Comparison of ENCODE assay signal across 8 cellular contexts in genomic region chr6:35342258-35343091, GRCh38. TPM values are rescaled to one million over a fixed set of nuclear protein-coding genes. Genes with fewer than 3 reads are reported as not detected.
DNase-seq lines count a peak whose midpoint lies in the region; ATAC-seq and TF ChIP-seq lines count a peak whose summit lies in the region.

Gene PPARD (plus strand): TSS chr6:35342558. CDS start chr6:35411088, 68,530 bp downstream.

- peak within 1 kb of the TSS; percentile 82 for H3K4me3 ChIP-seq in GM23338
- peak within 1 kb of the TSS; percentile 86 for H3K4me3 ChIP-seq in fibroblast of mammary gland (ENCODE audit: control insufficient read depth, low read depth, low read length)

- H3K4me1 Mint-ChIP-seq in GM23338: peaks cover 16% of the 10 kb centered on the region
- H3K4me1 Mint-ChIP-seq in natural killer cell treated with Interleukin-12 subunit alpha and Interleukin-12 subunit beta and Interleukin-15 and Interleukin-18, amount 100 ng/mL, for 72 hours (ENCODE audit: low read depth in 2 of 2): peaks cover 28 to 37% of the 10 kb centered on the region in 2 donors

- H3K27me3 Mint-ChIP-seq in GM23338 (ENCODE audit: insufficient read depth, low read depth, poor library complexity): peaks cover 5% of the 10 kb centered on the region
- H3K27me3 Mint-ChIP-seq in natural killer cell treated with Interleukin-12 subunit alpha and Interleukin-12 subunit beta and Interleukin-15 and Interleukin-18, amount 100 ng/mL, for 72 hours: no peaks in the 10 kb centered on the region

- H3K36me3 ChIP-seq in GM23338 (ENCODE audit: insufficient read depth): no peaks in the 10 kb centered on the region

- no peak within 1 kb of the TSS for H3K27ac Mint-ChIP-seq in GM23338
- peak within 1 kb of the TSS; percentile 57 to 85 for H3K27ac Mint-ChIP-seq in natural killer cell treated with Interleukin-12 subunit alpha and Interleukin-12 subunit beta and Interleukin-15 and Interleukin-18, amount 100 ng/mL, for 72 hours

- no peaks in the 10 kb centered on the region for H3K27me3 ChIP-seq in GM23338 (ENCODE audit: insufficient read depth)

- peak; percentile 91 for ATAC-seq in GM23338
- ATAC-seq in natural killer cell treated with Interleukin-12 subunit alpha and Interleukin-12 subunit beta and Interleukin-15 and Interleukin-18, amount 100 ng/mL, for 72 hours: peak; percentile 100
- peak; percentile 99 for ATAC-seq in stimulated activated naive CD8-positive, alpha-beta T cell treated with anti-CD3 and anti-CD28 coated beads, Interleukin-15, Interleukin-2, amounts not matched to agents 100 U/mL and 50 U/mL, for 24 hours

- peak within 1 kb of the TSS; percentile 85 for H3K4me2 ChIP-seq in GM23338

- DNase-seq in EL: peak; percentile 96
- DNase-seq in GM23338 (ENCODE audit: low spot score): peak; percentile 97
- DNase-seq in LHCN-M2 (ENCODE audit: low read depth): peak; percentile 93
- peak; percentile 93 for DNase-seq in RPMI7951 (ENCODE audit: low read depth)
- DNase-seq in activated T-helper 1 cell treated with anti-CD3 and anti-CD28 coated beads, Interleukin-2, amount 50 U/mL, for 16 hours (ENCODE audit: low read depth in 1 of 2, low spot score in 1 of 2): peak; percentile 97
- DNase-seq in fibroblast of mammary gland (ENCODE audit: low read depth): peak; percentile 90
- DNase-seq in natural killer cell treated with Interleukin-12 subunit alpha and Interleukin-12 subunit beta and Interleukin-15 and Interleukin-18, amount 100 ng/mL, for 72 hours (ENCODE audit: low spot score): peak; percentile 98
- DNase-seq in stimulated activated naive CD8-positive, alpha-beta T cell treated with anti-CD3 and anti-CD28 coated beads, Interleukin-15, Interleukin-2, amounts not matched to agents 100 U/mL and 50 U/mL, for 24 hours: peak; percentile 99

- H3K9me2 ChIP-seq in GM23338 (ENCODE audit: insufficient read depth): no peaks in the 10 kb centered on the region

- peak within 1 kb of the TSS; percentile 80 for H2AFZ ChIP-seq in GM23338

- no peak within 1 kb of the TSS for H3K27ac ChIP-seq in GM23338 (ENCODE audit: low read depth)

- no peaks in the 10 kb centered on the region; the same call in 2 of the 3 replicates for H3K36me3 Mint-ChIP-seq in GM23338 (ENCODE audit: low read depth)
- H3K36me3 Mint-ChIP-seq in natural killer cell treated with Interleukin-12 subunit alpha and Interleukin-12 subunit beta and Interleukin-15 and Interleukin-18, amount 100 ng/mL, for 72 hours: no peaks in the 10 kb centered on the region

- peaks cover 12% of the 10 kb centered on the region for H3K4me1 ChIP-seq in GM23338 (ENCODE audit: insufficient read depth)

- H4K20me1 ChIP-seq in GM23338 (replicated peaks; ENCODE audit: insufficient read depth): 0 out of 2 replicates have a peak, but pooled peaks cover 3% of the 10 kb centered on the region

- TF ChIP-seq CTCF in GM23338 (conservative IDR thresholded peaks at IDR 0.05; ENCODE audit: low read depth in 2 of 2): peak; percentile 96 to 99
- TF ChIP-seq CTCF in fibroblast of mammary gland (conservative IDR thresholded peaks at IDR 0.05; ENCODE audit: control insufficient read depth, insufficient read depth, low read depth, low read length): peak; percentile 92

- peaks cover 9% of the 10 kb centered on the region; the same call in 2 of the 3 replicates for H3K9me3 Mint-ChIP-seq in GM23338
- H3K9me3 Mint-ChIP-seq in natural killer cell treated with Interleukin-12 subunit alpha and Interleukin-12 subunit beta and Interleukin-15 and Interleukin-18, amount 100 ng/mL, for 72 hours: no peaks in the 10 kb centered on the region

- H3F3A ChIP-seq in GM23338 (replicated peaks; ENCODE audit: low read depth): peaks cover 5% of the 10 kb centered on the region; the same call in 1 of the 2 replicates

- H3K79me2 ChIP-seq in GM23338 (replicated peaks; ENCODE audit: insufficient read depth): peaks cover 25% of the 10 kb centered on the region

- peak within 1 kb of the TSS; percentile 88 for H3K4me3 Mint-ChIP-seq in GM23338
- peak within 1 kb of the TSS; percentile 92 for H3K4me3 Mint-ChIP-seq in natural killer cell treated with Interleukin-12 subunit alpha and Interleukin-12 subunit beta and Interleukin-15 and Interleukin-18, amount 100 ng/mL, for 72 hours

TF ChIP-seq in GM23338, 12 proteins besides CTCF, POLR2A, EP300 and RAD21 (continues in another document):
- TF ChIP-seq ETS1 (IDR thresholded peaks at IDR 0.05): no peak
- TF ChIP-seq CREB1 (CRISPR knock-in tag; IDR thresholded peaks at IDR 0.05; ENCODE audit: low read depth): peak; percentile 89
- TF ChIP-seq ZNF462 (CRISPR knock-in tag; IDR thresholded peaks at IDR 0.05): no peak
- no peak for TF ChIP-seq STAT1 (IDR thresholded peaks at IDR 0.05; ENCODE audit: unreplicated experiment)
- TF ChIP-seq JUNB (IDR thresholded peaks at IDR 0.05; ENCODE audit: unreplicated experiment): no peak

RNA-seq across cellular contexts. Expression of gene PPARD, which starts in this region (rescaled TPM):
- total RNA-seq in GM23338 (2014; rRNA removed; shearing (Covaris generic)): 8.7 and 9.7 TPM in 2 replicates
- polyA plus RNA-seq in GM23338 (2016; fragmentation: Nextera tagmentation; extraction: Ambion mirVana): 4.8 and 5.1 TPM in 2 replicates
- 9.5 and 11.0 TPM in 2 replicates for total RNA-seq in LHCN-M2 (2014; rRNA removed)
- polyA plus RNA-seq in LHCN-M2 (2012): 27.6 TPM
- 9.0 and 11.1 TPM in 2 replicates for total RNA-seq in RPMI7951 (2014; rRNA removed; shearing (Covaris generic))
- total RNA-seq in natural killer cell treated with Interleukin-12 subunit alpha and Interleukin-12 subunit beta and Interleukin-15 and Interleukin-18, amount 100 ng/mL, for 72 hours: 10 to 100 TPM; 19.6 to 19.9 TPM
